In the genomic region with DNA sequence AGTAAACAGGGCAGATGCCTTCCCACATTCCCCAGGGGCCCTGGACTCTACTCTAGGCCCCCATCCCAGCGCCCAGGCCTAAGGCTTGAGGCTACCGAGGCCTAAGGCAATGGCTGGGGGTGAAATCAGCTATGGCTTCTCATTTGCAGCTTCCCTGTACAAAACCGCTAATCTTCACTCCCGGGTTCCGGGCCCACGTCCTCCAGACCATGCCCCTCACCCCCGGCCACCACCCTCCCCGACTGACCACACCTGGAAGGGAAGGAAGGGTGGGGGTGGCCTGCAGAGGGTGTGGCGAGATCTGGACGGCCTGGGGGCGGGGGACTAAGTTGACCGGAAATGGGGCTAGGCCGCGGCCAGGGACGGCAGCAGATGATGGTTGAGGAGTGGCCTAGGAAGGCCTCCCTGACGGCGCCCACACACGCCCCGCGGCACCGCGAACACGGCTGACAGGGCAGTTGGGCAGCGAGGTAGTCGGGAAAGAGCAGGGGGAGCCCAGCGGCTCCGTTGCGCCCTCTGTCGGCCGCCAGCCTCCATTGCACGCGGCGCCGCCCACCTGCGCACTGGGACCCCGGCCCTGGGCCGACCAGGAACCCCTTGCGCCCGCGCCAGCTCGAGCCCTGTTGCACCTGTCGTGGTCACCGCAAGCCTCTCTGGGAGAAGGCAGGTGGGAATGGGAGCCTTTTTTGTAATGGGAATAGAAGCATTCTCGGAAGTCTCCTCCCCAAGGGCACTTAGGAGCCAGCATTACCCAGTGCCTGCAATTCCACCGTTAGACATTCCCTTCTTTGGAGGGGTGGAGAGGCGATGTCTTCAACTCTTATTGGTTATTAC, we compare ENCODE assay signal across 8 cellular contexts.
DNase-seq lines count a peak whose midpoint lies in the region; ATAC-seq and TF ChIP-seq lines count a peak whose summit lies in the region.

No MANE protein-coding gene starts in this region.

- 0 out of 2 replicates have a peak overlapping the region, but pooled peaks have one; percentile 19 for H2AFZ ChIP-seq in OCI-LY1 (ENCODE audit: low read length)

- peak overlapping the region; percentile 61 for H3K4me3 Mint-ChIP-seq in stimulated activated effector memory CD8-positive, alpha-beta T cell treated with anti-CD3 and anti-CD28 coated beads, Interleukin-12 subunit alpha, Interleukin-12 subunit beta, amount 100 ng/mL, for 72 hours

- no peaks in the 10 kb centered on the region for H3F3A ChIP-seq in OCI-LY1 (ENCODE audit: insufficient read depth, low read length)

- DNase-seq in ACHN, result peak; percentile 70
- peak; percentile 73 for DNase-seq in activated T-cell treated with anti-CD3 and anti-CD28 coated beads, Interleukin-2, amount 50 U/mL, for 1 hour
- peak; percentile 66 to 80 for DNase-seq in stimulated activated effector memory CD8-positive, alpha-beta T cell treated with anti-CD3 and anti-CD28 coated beads, Interleukin-12 subunit alpha, Interleukin-12 subunit beta, amount 100 ng/mL, for 72 hours (ENCODE audit: low spot score in 2 of 2)

- H3K79me2 ChIP-seq in OCI-LY1 (ENCODE audit: insufficient read depth, low read length), result no peaks in the 10 kb centered on the region

- H4K20me1 ChIP-seq in OCI-LY1 (ENCODE audit: insufficient read depth, low read length), result no peaks in the 10 kb centered on the region

- H3K27me3 ChIP-seq in OCI-LY1 (ENCODE audit: insufficient read depth, low read length) (no peaks in the 10 kb centered on the region), muscle layer of colon (ENCODE audit: control insufficient read depth in 1 of 2, insufficient read depth in 2 of 2, low read length in 2 of 2) (no peaks in the 10 kb centered on the region)

- H3K27ac ChIP-seq in OCI-LY1 (ENCODE audit: low read depth, low read length, poor library complexity, severe bottlenecking) (peak overlapping the region; percentile 6), muscle layer of colon (ENCODE audit: low read depth, low read length) (peak overlapping the region; percentile 65)

- H3K9me3 ChIP-seq in OCI-LY1 (ENCODE audit: low read length), result no peaks in the 10 kb centered on the region
- no peaks in the 10 kb centered on the region for H3K9me3 ChIP-seq in muscle layer of colon (ENCODE audit: low read length)

- H3K4me2 ChIP-seq in OCI-LY1 (ENCODE audit: low read length), result peak overlapping the region; percentile 75

- H3K9me2 ChIP-seq in OCI-LY1 (ENCODE audit: low read depth, low read length), result no peaks in the 10 kb centered on the region

- no peaks in the 10 kb centered on the region for H3K9me3 Mint-ChIP-seq in stimulated activated effector memory CD8-positive, alpha-beta T cell treated with anti-CD3 and anti-CD28 coated beads, Interleukin-12 subunit alpha, Interleukin-12 subunit beta, amount 100 ng/mL, for 72 hours

- H3K4me3 ChIP-seq in OCI-LY1 (ENCODE audit: low read depth, low read length, poor library complexity, severe bottlenecking), result peak overlapping the region; percentile 61
- H3K4me3 ChIP-seq in muscle layer of colon (ENCODE audit: low read depth in 1 of 2, low read length in 2 of 2), result peak overlapping the region; percentile 34 to 59

- ATAC-seq in GM18519 (IDR thresholded peaks at IDR 0.05; ENCODE audit: low FRiP score, unreplicated experiment), result peak; percentile 49
- ATAC-seq in HG03378 (IDR thresholded peaks at IDR 0.05; ENCODE audit: unreplicated experiment), result peak; percentile 47
- ATAC-seq in esophagus mucosa, result peak; percentile 74
- ATAC-seq in stimulated activated effector memory CD8-positive, alpha-beta T cell treated with anti-CD3 and anti-CD28 coated beads, Interleukin-12 subunit alpha, Interleukin-12 subunit beta, amount 100 ng/mL, for 72 hours, result peak; percentile 82

- H3K9ac ChIP-seq in OCI-LY1 (ENCODE audit: low read length) (peak overlapping the region; percentile 57; the same call in 1 of the 2 replicates), muscle layer of colon (ENCODE audit: low read length) (no peak overlapping the region)

- in situ Hi-C loops in ACHN (cut with HindIII; ENCODE audit: low pct_ligation_motif_present, low pct_unique_long_range_greater_than_20kb, low sequenced_read_pairs), result no loop called here

- TF ChIP-seq CTCF in OCI-LY1 (IDR thresholded peaks at IDR 0.05; ENCODE audit: low read length), result peak; percentile 94

- peak overlapping the region; percentile 72 for H3K27ac Mint-ChIP-seq in stimulated activated effector memory CD8-positive, alpha-beta T cell treated with anti-CD3 and anti-CD28 coated beads, Interleukin-12 subunit alpha, Interleukin-12 subunit beta, amount 100 ng/mL, for 72 hours

- no peaks in the 10 kb centered on the region for H3K36me3 ChIP-seq in OCI-LY1 (ENCODE audit: insufficient read depth, low read length)
- H3K36me3 ChIP-seq in muscle layer of colon (ENCODE audit: insufficient read depth, low read length), result no peaks in the 10 kb centered on the region

- H3K4me1 ChIP-seq in OCI-LY1 (ENCODE audit: insufficient read depth, low read length, severe bottlenecking) (peaks cover 20% of the 10 kb centered on the region), muscle layer of colon (ENCODE audit: insufficient read depth, low read length) (peaks cover 28% of the 10 kb centered on the region)

- H3K36me3 Mint-ChIP-seq in stimulated activated effector memory CD8-positive, alpha-beta T cell treated with anti-CD3 and anti-CD28 coated beads, Interleukin-12 subunit alpha, Interleukin-12 subunit beta, amount 100 ng/mL, for 72 hours, result no peaks in the 10 kb centered on the region

- H3K4me1 Mint-ChIP-seq in stimulated activated effector memory CD8-positive, alpha-beta T cell treated with anti-CD3 and anti-CD28 coated beads, Interleukin-12 subunit alpha, Interleukin-12 subunit beta, amount 100 ng/mL, for 72 hours, result peaks cover 9% of the 10 kb centered on the region

Comparison
In these comparisons a context has a peak if more than half of its experiments do, and no peak if none do; other contexts are left out.
1. Peak in every context shown above with its lines: DNase-seq, ATAC-seq, H3K4me3 ChIP-seq and H3K27ac ChIP-seq.